In the genomic region with DNA sequence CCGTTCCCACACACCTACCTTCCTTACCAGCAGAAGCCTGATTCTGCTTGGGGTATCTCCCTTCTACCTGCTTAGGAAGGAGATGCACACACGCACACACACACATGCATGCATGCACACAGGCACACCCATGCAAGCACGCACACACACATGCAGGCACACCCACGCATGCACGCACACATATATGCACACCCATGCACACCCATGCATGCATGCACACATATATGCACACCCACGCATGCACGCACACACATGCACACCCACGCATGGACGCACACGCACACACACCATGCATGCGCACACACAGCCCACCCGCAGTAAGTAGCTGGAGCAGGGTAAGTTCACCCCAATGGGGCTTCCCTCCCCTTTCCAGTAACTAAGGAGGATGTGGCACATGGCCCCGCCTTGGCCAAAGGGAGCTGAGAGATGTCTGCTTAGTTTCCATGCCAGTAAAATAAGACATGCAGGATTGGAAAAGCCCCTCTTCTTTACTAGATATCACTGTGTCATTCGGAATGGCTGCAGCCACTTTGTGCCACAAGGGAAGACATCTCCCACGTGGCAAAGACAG, we compare ENCODE assay signal across 1 cellular context.
TF ChIP-seq lines count a peak whose summit lies in the region.

No MANE protein-coding gene starts in this region.

TF ChIP-seq in GM12878, 131 proteins besides CTCF, POLR2A, EP300 and RAD21:
- TF ChIP-seq KDM1A (IDR thresholded peaks at IDR 0.05; ENCODE audit: borderline replicate concordance), result no peak
- TF ChIP-seq SRF (IDR thresholded peaks at IDR 0.05; ENCODE audit: low read depth in 2 of 2, low read length in 2 of 2), result peak in 1 of 2 experiments; percentile 30; a peak in 1 of 4 replicates
- TF ChIP-seq BHLHE40 (IDR thresholded peaks at IDR 0.05; ENCODE audit: borderline replicate concordance in 1 of 2, low read depth in 2 of 2, low read length in 1 of 2), result no peak
- TF ChIP-seq BCL3 (IDR thresholded peaks at IDR 0.05; ENCODE audit: borderline replicate concordance, insufficient read depth, low read depth, low read length, poor library complexity, severe bottlenecking), result peak; percentile 77
- TF ChIP-seq IRF3 (IDR thresholded peaks at IDR 0.05), result no peak
- TF ChIP-seq, protein P1, sequence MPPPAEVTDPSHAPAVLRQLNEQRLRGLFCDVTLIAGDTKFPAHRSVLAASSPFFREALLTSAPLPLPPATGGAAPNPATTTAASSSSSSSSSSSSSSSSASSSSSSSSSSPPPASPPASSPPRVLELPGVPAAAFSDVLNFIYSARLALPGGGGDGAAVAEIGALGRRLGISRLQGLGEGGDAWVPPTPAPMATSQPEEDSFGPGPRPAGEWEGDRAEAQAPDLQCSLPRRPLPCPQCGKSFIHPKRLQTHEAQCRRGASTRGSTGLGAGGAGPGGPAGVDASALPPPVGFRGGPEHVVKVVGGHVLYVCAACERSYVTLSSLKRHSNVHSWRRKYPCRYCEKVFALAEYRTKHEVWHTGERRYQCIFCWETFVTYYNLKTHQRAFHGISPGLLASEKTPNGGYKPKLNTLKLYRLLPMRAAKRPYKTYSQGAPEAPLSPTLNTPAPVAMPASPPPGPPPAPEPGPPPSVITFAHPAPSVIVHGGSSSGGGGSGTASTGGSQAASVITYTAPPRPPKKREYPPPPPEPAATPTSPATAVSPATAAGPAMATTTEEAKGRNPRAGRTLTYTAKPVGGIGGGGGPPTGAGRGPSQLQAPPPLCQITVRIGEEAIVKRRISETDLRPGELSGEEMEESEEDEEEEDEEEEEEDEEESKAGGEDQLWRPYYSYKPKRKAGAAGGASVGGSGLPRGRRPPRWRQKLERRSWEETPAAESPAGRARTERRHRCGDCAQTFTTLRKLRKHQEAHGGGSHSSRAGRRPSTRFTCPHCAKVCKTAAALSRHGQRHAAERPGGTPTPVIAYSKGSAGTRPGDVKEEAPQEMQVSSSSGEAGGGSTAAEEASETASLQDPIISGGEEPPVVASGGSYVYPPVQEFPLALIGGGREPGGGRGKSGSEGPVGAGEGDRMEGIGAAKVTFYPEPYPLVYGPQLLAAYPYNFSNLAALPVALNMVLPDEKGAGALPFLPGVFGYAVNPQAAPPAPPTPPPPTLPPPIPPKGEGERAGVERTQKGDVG (CRISPR knock-in tag; IDR thresholded peaks at IDR 0.05), result no peak
